In the genomic region with DNA sequence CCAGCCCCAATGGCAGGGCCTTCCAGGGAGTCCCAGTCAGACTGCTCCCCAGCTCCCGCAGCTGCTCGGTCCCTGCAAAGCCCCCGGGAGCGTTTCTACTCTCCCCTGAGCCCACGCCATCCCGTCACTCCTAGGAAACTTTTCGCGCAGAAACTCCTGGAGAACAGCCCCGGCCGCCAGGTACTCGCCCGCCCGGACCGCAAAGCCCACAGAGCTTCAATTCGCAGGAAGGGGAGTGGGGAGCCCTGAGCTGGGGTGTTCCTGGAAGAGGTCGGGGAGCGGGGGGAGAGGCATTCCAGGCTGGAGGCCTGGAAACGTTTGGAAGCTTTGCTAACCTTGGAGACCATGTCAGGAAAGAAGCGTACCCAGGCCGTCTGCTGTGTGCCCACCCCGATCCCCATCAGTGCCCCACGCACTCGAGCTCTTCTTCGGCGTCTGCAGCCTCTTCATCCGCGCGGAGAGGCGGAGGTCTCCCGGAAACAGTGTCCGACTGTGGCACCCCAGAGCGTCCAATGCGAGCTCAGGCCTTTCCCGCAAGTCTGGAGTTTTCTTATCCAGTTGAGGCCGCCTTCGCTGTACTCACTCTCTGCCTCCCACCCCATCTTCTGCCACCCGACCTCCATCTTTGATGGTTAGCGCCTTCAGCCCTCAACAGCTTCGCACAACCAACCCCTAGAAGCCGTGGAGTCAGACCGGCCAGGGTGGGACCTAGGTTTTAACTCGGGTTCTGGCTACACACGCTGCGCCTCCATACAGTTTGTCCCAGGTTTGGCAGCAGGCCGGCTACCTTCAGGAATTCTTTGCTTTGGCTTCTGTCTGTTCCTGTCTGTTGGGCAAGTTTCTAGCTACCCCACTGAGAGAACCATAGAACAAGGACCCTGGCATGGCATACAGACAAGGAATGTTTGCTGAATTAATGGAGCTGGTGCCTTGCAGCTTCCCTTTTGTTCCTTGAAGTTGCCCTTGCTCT, we compare ENCODE assay signal across 1 cellular context.
TF ChIP-seq lines count a peak whose summit lies in the region.

No MANE protein-coding gene starts in this region.

TF ChIP-seq in HepG2, 621 proteins besides CTCF, POLR2A, EP300 and RAD21 (continued from another document):
- TF ChIP-seq, protein P1, sequence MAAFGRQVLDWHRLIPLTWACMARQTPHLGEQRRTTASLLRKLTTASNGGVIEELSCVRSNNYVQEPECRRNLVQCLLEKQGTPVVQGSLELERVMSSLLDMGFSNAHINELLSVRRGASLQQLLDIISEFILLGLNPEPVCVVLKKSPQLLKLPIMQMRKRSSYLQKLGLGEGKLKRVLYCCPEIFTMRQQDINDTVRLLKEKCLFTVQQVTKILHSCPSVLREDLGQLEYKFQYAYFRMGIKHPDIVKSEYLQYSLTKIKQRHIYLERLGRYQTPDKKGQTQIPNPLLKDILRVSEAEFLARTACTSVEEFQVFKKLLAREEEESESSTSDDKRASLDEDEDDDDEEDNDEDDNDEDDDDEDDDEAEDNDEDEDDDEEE (CRISPR knock-in tag; IDR thresholded peaks at IDR 0.05): no peak
- TF ChIP-seq ZNF543 (CRISPR knock-in tag; IDR thresholded peaks at IDR 0.05) (no peak), MAZ (IDR thresholded peaks at IDR 0.05; ENCODE audit: borderline replicate concordance, low read depth, low read length) (no peak; the same call in 1 of the 2 replicates), MAZ (CRISPR knock-in tag; IDR thresholded peaks at IDR 0.05; ENCODE audit: low read depth) (no peak), DR1 (CRISPR knock-in tag; IDR thresholded peaks at IDR 0.05) (peak; percentile 18; the same call in 1 of the 2 replicates)
- TF ChIP-seq, protein P2, sequence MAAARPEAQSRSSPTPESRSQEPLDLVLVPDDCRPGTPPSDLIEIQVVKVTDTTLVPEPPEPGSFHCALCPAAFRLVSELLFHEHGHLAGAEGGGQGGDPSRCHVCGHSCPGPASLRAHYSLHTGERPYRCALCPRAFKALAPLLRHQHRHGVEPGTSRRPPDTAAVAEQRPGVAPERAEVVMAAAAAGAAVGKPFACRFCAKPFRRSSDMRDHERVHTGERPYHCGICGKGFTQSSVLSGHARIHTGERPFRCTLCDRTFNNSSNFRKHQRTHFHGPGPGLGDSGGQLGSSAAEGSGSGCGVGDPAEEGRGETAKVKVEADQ (CRISPR knock-in tag; IDR thresholded peaks at IDR 0.05; ENCODE audit: borderline replicate concordance): peak; percentile 15
